In genomic region chr18:80213173-80213572, GRCh38 we compare ENCODE assay signal across 15 cellular contexts. TPM values are rescaled to one million over a fixed set of nuclear protein-coding genes. Genes with fewer than 3 reads are reported as not detected.
DNase-seq lines count a peak whose midpoint lies in the region; ATAC-seq lines count a peak whose summit lies in the region.
"Had no signal": no experiment of that assay in that cellular context is flagged by ENCODE, and none has a peak within 500 bp of the region (broad histone marks: within the 10 kb centered on the region; RNA-seq: fewer than 3 reads in every experiment).

No MANE protein-coding gene starts in this region.

- H3K79me2 ChIP-seq in ACC112 (ENCODE audit: control insufficient read depth, insufficient read depth, low read length, unreplicated experiment), result no peaks in the 10 kb centered on the region

- no peak overlapping the region for H3K27ac ChIP-seq in ACC112 (ENCODE audit: low read depth, low read length)
- H3K27ac ChIP-seq: KMS-11, SJSA1, VCaP had no signal

- no peak overlapping the region for H3K4me3 ChIP-seq in ACC112 (ENCODE audit: low read depth, low read length)
- no peak overlapping the region for H3K4me3 ChIP-seq in Jurkat, Clone E6-1 (ENCODE audit: low read length)
- H3K4me3 ChIP-seq: SJSA1 had no signal

- H3K36me3 ChIP-seq in ACC112 (ENCODE audit: insufficient read depth, low read length), result no peaks in the 10 kb centered on the region
- H3K36me3 ChIP-seq: SJSA1 had no signal

- H2AFZ ChIP-seq in ACC112 (ENCODE audit: low read length, unreplicated experiment), result peak overlapping the region; percentile 7

- ATAC-seq in GM19043 (IDR thresholded peaks at IDR 0.05; ENCODE audit: low read depth, unreplicated experiment), result peak; percentile 80
- peak; percentile 65 for ATAC-seq in HG02759 (IDR thresholded peaks at IDR 0.05; ENCODE audit: unreplicated experiment)
- ATAC-seq: activated CD8-positive, alpha-beta memory T cell treated with anti-CD3 and anti-CD28 coated beads, Interleukin-2, amount 10 ng/mL, durations not matched to agents 7 days and 5 days had no signal

- peak; percentile 34 for DNase-seq in Jurkat, Clone E6-1 (ENCODE audit: low read depth, low spot score)
- no peak for DNase-seq in stimulated activated CD4-positive, alpha-beta T cell treated with anti-CD3 and anti-CD28 coated beads, Interleukin-4, amount 100 ng/mL, for 1 hour
- DNase-seq in activated T-cell treated with anti-CD3 and anti-CD28 coated beads for 4 hours (no peak), midbrain (lab: John Stamatoyannopoulos, UW) (no peak), NCI-H1105 treated with DMSO at 0.1 percent for 48 hours (lab: John Stamatoyannopoulos, UW) (no peak)
- DNase-seq: activated CD8-positive, alpha-beta memory T cell treated with anti-CD3 and anti-CD28 coated beads, Interleukin-2, amount 10 ng/mL, durations not matched to agents 7 days and 5 days; amniotic stem cell; NCI-H2029 treated with DMSO at 0.1 percent for 48 hours; NCI-H82 had no signal

- peaks cover 47% of the 10 kb centered on the region for H3K27me3 ChIP-seq in ACC112 (ENCODE audit: insufficient read depth, low read length)
- H3K27me3 ChIP-seq: SJSA1 had no signal

- H3K4me1 ChIP-seq in ACC112 (ENCODE audit: control insufficient read depth, insufficient read depth, low read length, unreplicated experiment), result no peaks in the 10 kb centered on the region
- H3K4me1 ChIP-seq: SJSA1 had no signal

RNA-seq across cellular contexts. Expression of gene PARD6G, which starts 34.1 kb away (rescaled TPM):
- 8.4 TPM for polyA plus RNA-seq in Jurkat, Clone E6-1 (2012; ENCODE audit: insufficient read depth, insufficient read length)
